12 cellular contexts compared by ENCODE assay signal in genomic region chr9:129895376-129896268, GRCh38.
DNase-seq lines count a peak whose midpoint lies in the region; TF ChIP-seq lines count a peak whose summit lies in the region.
"Had no signal": no experiment of that assay in that cellular context is flagged by ENCODE, and none has a peak within 500 bp of the region (broad histone marks: within the 10 kb centered on the region; RNA-seq: fewer than 3 reads in every experiment).

No MANE protein-coding gene starts in this region.

- peak overlapping the region in 41 of 59 donors; percentile 14 to 92 (median 65) for H3K27ac ChIP-seq in dorsolateral prefrontal cortex
- H3K27ac ChIP-seq: right lobe of liver had no signal

- in situ Hi-C loops in KBM-7 (cut with MboI; ENCODE audit: low pct_unique_long_range_greater_than_20kb, low sequenced_read_pairs), result no loop called here

- peaks cover 74% of the 10 kb centered on the region for H3K36me3 Mint-ChIP-seq in activated CD4-positive, alpha-beta memory T cell treated with anti-CD3 and anti-CD28 coated beads for 36 hours
- peaks cover 90% of the 10 kb centered on the region for H3K36me3 Mint-ChIP-seq in stimulated activated naive CD8-positive, alpha-beta T cell treated with anti-CD3 and anti-CD28 coated beads, Interleukin-15, Interleukin-2, amounts not matched to agents 100 ng/mL and 50 ng/mL, for 24 hours (ENCODE audit: low read depth)

- H3K27me3 Mint-ChIP-seq in activated CD4-positive, alpha-beta memory T cell treated with anti-CD3 and anti-CD28 coated beads for 36 hours, result no peaks in the 10 kb centered on the region
- no peaks in the 10 kb centered on the region for H3K27me3 Mint-ChIP-seq in stimulated activated naive CD8-positive, alpha-beta T cell treated with anti-CD3 and anti-CD28 coated beads, Interleukin-15, Interleukin-2, amounts not matched to agents 100 ng/mL and 50 ng/mL, for 24 hours

- DNase-seq in activated gamma-delta T cell treated with Interleukin-2 at 50 U/mL for 16 hours (peak; percentile 42), activated gamma-delta T cell (lab: John Stamatoyannopoulos, UW) (no peak), dorsolateral prefrontal cortex (no peak), DMS53 treated with DMSO at 0.1 percent for 48 hours (lab: John Stamatoyannopoulos, UW; ENCODE audit: unreplicated experiment) (no peak), SW 1271 (lab: John Stamatoyannopoulos, UW) (no peak), KBM-7 (no peak)
- DNase-seq in activated CD4-positive, alpha-beta memory T cell treated with anti-CD3 and anti-CD28 coated beads for 36 hours, result peak; percentile 68
- DNase-seq: activated CD8-positive, alpha-beta memory T cell treated with anti-CD3 and anti-CD28 coated beads, Interleukin-2, amount 50 U/mL, for 4 hours; caudate nucleus; NCI-H2081 treated with DMSO at 0.1 percent for 48 hours; right lobe of liver had no signal

- peaks cover 70% of the 10 kb centered on the region for H3K4me1 Mint-ChIP-seq in activated CD4-positive, alpha-beta memory T cell treated with anti-CD3 and anti-CD28 coated beads for 36 hours (ENCODE audit: low read depth)
- H3K4me1 Mint-ChIP-seq in stimulated activated naive CD8-positive, alpha-beta T cell treated with anti-CD3 and anti-CD28 coated beads, Interleukin-15, Interleukin-2, amounts not matched to agents 100 ng/mL and 50 ng/mL, for 24 hours (ENCODE audit: low read depth), result peaks cover 94% of the 10 kb centered on the region

- H3K4me3 ChIP-seq in dorsolateral prefrontal cortex, result no peak overlapping the region
- H3K4me3 ChIP-seq: right lobe of liver had no signal

- POLR2A ChIA-PET in activated CD4-positive, alpha-beta memory T cell treated with anti-CD3 and anti-CD28 coated beads for 36 hours (lab: Charles Lee), result interaction anchor here (0.7 to 2.5 kb wide), 6 partner anchors 10 to 147 kb away, joined by 3 to 10 read pairs (median 4); partner anchors contain the start of gene FNBP1

- CTCF ChIA-PET in activated CD4-positive, alpha-beta memory T cell treated with anti-CD3 and anti-CD28 coated beads for 36 hours (lab: Charles Lee), result interaction anchor here (0.8 to 2.0 kb wide), 4 partner anchors 9 to 23 kb away, joined by 3 to 12 read pairs (median 3); no protein-coding TSS in a partner anchor

- no peaks in the 10 kb centered on the region for H3K9me3 Mint-ChIP-seq in activated CD4-positive, alpha-beta memory T cell treated with anti-CD3 and anti-CD28 coated beads for 36 hours
- no peaks in the 10 kb centered on the region for H3K9me3 Mint-ChIP-seq in stimulated activated naive CD8-positive, alpha-beta T cell treated with anti-CD3 and anti-CD28 coated beads, Interleukin-15, Interleukin-2, amounts not matched to agents 100 ng/mL and 50 ng/mL, for 24 hours

- H3K27me3 ChIP-seq in dorsolateral prefrontal cortex, result no peaks in the 10 kb centered on the region
- H3K27me3 ChIP-seq: right lobe of liver had no signal

- no peak for TF ChIP-seq CTCF in dorsolateral prefrontal cortex (IDR thresholded peaks at IDR 0.05 in 54 of 56, conservative IDR thresholded peaks at IDR 0.05 in 2 of 56; ENCODE audit: low read depth in 1 of 56, partially characterized antibody in 56 of 56)

- no peak overlapping the region for H3K4me3 Mint-ChIP-seq in activated CD4-positive, alpha-beta memory T cell treated with anti-CD3 and anti-CD28 coated beads for 36 hours
- peak overlapping the region; percentile 47 for H3K4me3 Mint-ChIP-seq in stimulated activated naive CD8-positive, alpha-beta T cell treated with anti-CD3 and anti-CD28 coated beads, Interleukin-15, Interleukin-2, amounts not matched to agents 100 ng/mL and 50 ng/mL, for 24 hours

- intact Hi-C loops in activated CD4-positive, alpha-beta memory T cell treated with anti-CD3 and anti-CD28 coated beads for 36 hours (cut with micrococcal nuclease), result no loop called here
- intact Hi-C loops in dorsolateral prefrontal cortex (cut with DNase I), result no loop called here

- H3K27ac Mint-ChIP-seq in activated CD4-positive, alpha-beta memory T cell treated with anti-CD3 and anti-CD28 coated beads for 36 hours, result peak overlapping the region; percentile 97
- peak overlapping the region; percentile 100 for H3K27ac Mint-ChIP-seq in stimulated activated naive CD8-positive, alpha-beta T cell treated with anti-CD3 and anti-CD28 coated beads, Interleukin-15, Interleukin-2, amounts not matched to agents 100 ng/mL and 50 ng/mL, for 24 hours

Comparison
In these comparisons a context has a peak if more than half of its experiments do, and no peak if none do; other contexts are left out.
1. DNase-seq: peak in activated gamma-delta T cell treated with Interleukin-2 at 50 U/mL for 16 hours (single experiment) and activated CD4-positive, alpha-beta memory T cell treated with anti-CD3 and anti-CD28 coated beads for 36 hours (single experiment); none in activated gamma-delta T cell (single experiment), dorsolateral prefrontal cortex (0 of 10), DMS53 treated with DMSO at 0.1 percent for 48 hours (single experiment), SW 1271 (0 of 2) and KBM-7 (single experiment).